In genomic region chr2:203675086-203675485, GRCh38 we compare ENCODE assay signal across 21 cellular contexts. TPM values are rescaled to one million over a fixed set of nuclear protein-coding genes. Genes with fewer than 3 reads are reported as not detected.
DNase-seq lines count a peak whose midpoint lies in the region; ATAC-seq and TF ChIP-seq lines count a peak whose summit lies in the region.
"Had no signal": no experiment of that assay in that cellular context is flagged by ENCODE, and none has a peak within 500 bp of the region (broad histone marks: within the 10 kb centered on the region; RNA-seq: fewer than 3 reads in every experiment).

No MANE protein-coding gene starts in this region.

- DNase-seq in activated naive CD4-positive, alpha-beta T cell treated with anti-CD3 and anti-CD28 coated beads, Interleukin-2, amount 50 U/mL, for 72 hours (ENCODE audit: low spot score in 2 of 2) = no peak
- DNase-seq in OCI-LY7 (ENCODE audit: low spot score) (no peak), chondrocyte (ENCODE audit: low spot score) (no peak), smooth muscle cell (lab: John Stamatoyannopoulos, UW; ENCODE audit: unreplicated experiment) (no peak), NCI-H1436 (lab: John Stamatoyannopoulos, UW) (no peak)
- DNase-seq: activated CD4-positive, CD25-positive, alpha-beta regulatory T cell treated with anti-CD3 and anti-CD28 coated beads, Interleukin-2, amount 50 U/mL, for 72 hours; activated naive CD8-positive, alpha-beta T cell treated with anti-CD3 and anti-CD28 coated beads, Interleukin-2, amount 10 ng/mL, durations not matched to agents 7 days and 5 days; endodermal cell; gastrocnemius medialis; GOT3; NCI-H187; nephron progenitor cell; psoas muscle; stomach had no signal

- no TSS peak for BruUV-seq in OCI-LY7 (replicated peaks; lab: Mats Ljungman, UMichigan)

- H3K4me1 ChIP-seq in OCI-LY7 (ENCODE audit: insufficient read depth, low read length, poor library complexity, severe bottlenecking) (peaks cover 34% of the 10 kb centered on the region), smooth muscle cell (ENCODE audit: low read depth) (no peaks in the 10 kb centered on the region)
- H3K4me1 ChIP-seq: psoas muscle, stomach had no signal

- ATAC-seq in activated naive CD4-positive, alpha-beta T cell treated with anti-CD3 and anti-CD28 coated beads, Interleukin-2, amount 50 U/mL, for 72 hours = no peak
- ATAC-seq in HG03520 (IDR thresholded peaks at IDR 0.05; ENCODE audit: unreplicated experiment) (no peak), HG03039 (IDR thresholded peaks at IDR 0.05; ENCODE audit: unreplicated experiment) (no peak)
- ATAC-seq: gastrocnemius medialis, GM12878 had no signal

- POLR2A ChIA-PET in OCI-LY7 (lab: Charles Lee) = interaction anchor here (1.0 to 2.6 kb wide), 2 partner anchors 12 to 32 kb away, joined by 4 to 7 read pairs; no protein-coding TSS in a partner anchor

- H2AFZ ChIP-seq in OCI-LY7 (ENCODE audit: low read length) (peak overlapping the region; percentile 74; the same call in 1 of the 2 replicates), smooth muscle cell (ENCODE audit: low read depth) (no peak overlapping the region)

- peaks cover 22% of the 10 kb centered on the region for H3K4me1 Mint-ChIP-seq in activated naive CD4-positive, alpha-beta T cell treated with anti-CD3 and anti-CD28 coated beads, Interleukin-2, amount 50 U/mL, for 24 hours
- H3K4me1 Mint-ChIP-seq in chondrocyte (ENCODE audit: low read depth) = peaks cover 34% of the 10 kb centered on the region
- H3K4me1 Mint-ChIP-seq: endodermal cell, nephron progenitor cell had no signal

- no peaks in the 10 kb centered on the region for H3K27me3 Mint-ChIP-seq in activated naive CD4-positive, alpha-beta T cell treated with anti-CD3 and anti-CD28 coated beads, Interleukin-2, amount 50 U/mL, for 24 hours
- no peaks in the 10 kb centered on the region for H3K27me3 Mint-ChIP-seq in chondrocyte (ENCODE audit: low read depth)
- H3K27me3 Mint-ChIP-seq: activated naive CD8-positive, alpha-beta T cell treated with anti-CD3 and anti-CD28 coated beads, Interleukin-2, amount 10 ng/mL, durations not matched to agents 7 days and 5 days; central memory CD8-positive, alpha-beta T cell had no signal

- H3K36me3 Mint-ChIP-seq in activated naive CD4-positive, alpha-beta T cell treated with anti-CD3 and anti-CD28 coated beads, Interleukin-2, amount 50 U/mL, for 24 hours = no peaks in the 10 kb centered on the region
- H3K36me3 Mint-ChIP-seq in activated naive CD4-positive, alpha-beta T cell treated with anti-CD3 and anti-CD28 coated beads, Interleukin-2, amount 50 U/mL, for 72 hours = peaks cover 5 to 25% of the 10 kb centered on the region in 2 donors
- H3K36me3 Mint-ChIP-seq in chondrocyte (ENCODE audit: low read depth) = peaks cover 2% of the 10 kb centered on the region

- H3K36me3 ChIP-seq in OCI-LY7 (ENCODE audit: insufficient read depth, low read length) (peaks cover 7% of the 10 kb centered on the region; the same call in 1 of the 2 replicates), smooth muscle cell (ENCODE audit: low read depth) (no peaks in the 10 kb centered on the region)
- H3K36me3 ChIP-seq: gastrocnemius medialis, stomach, vagina had no signal

- no peak overlapping the region for H3K9ac ChIP-seq in smooth muscle cell (ENCODE audit: low read depth)

- H3K79me2 ChIP-seq in OCI-LY7 (ENCODE audit: insufficient read depth, low read depth, low read length) = no peaks in the 10 kb centered on the region
- no peaks in the 10 kb centered on the region for H3K79me2 ChIP-seq in smooth muscle cell (ENCODE audit: low read depth)

- H4K20me1 ChIP-seq in OCI-LY7 (ENCODE audit: insufficient read depth, low read length) (no peaks in the 10 kb centered on the region), smooth muscle cell (ENCODE audit: low read depth) (no peaks in the 10 kb centered on the region)

- H3K27me3 ChIP-seq in smooth muscle cell (ENCODE audit: low read depth) = no peaks in the 10 kb centered on the region
- H3K27me3 ChIP-seq: gastrocnemius medialis, stomach, vagina had no signal

- WGBS in smooth muscle cell (ENCODE audit: low lambda C conversion rate) = 82% methylated on average over 3 of the region's 3 CpGs

- no peak overlapping the region for H3K4me2 ChIP-seq in OCI-LY7 (ENCODE audit: low read length)
- H3K4me2 ChIP-seq in smooth muscle cell = no peak overlapping the region

- H3F3A ChIP-seq in smooth muscle cell (ENCODE audit: low read depth) = no peaks in the 10 kb centered on the region

- no peak for TF ChIP-seq CTCF in OCI-LY7 (conservative IDR thresholded peaks at IDR 0.05; ENCODE audit: low read length)
- TF ChIP-seq CTCF in chondrocyte (IDR thresholded peaks at IDR 0.05) = no peak
- no peak for TF ChIP-seq CTCF in smooth muscle cell (IDR thresholded peaks at IDR 0.05; ENCODE audit: borderline replicate concordance, insufficient read depth, poor library complexity, severe bottlenecking)

- H3K9me2 ChIP-seq in OCI-LY7 (ENCODE audit: insufficient read depth, low read length) = no peaks in the 10 kb centered on the region

- CTCF ChIA-PET in OCI-LY7 (lab: Charles Lee; ENCODE audit: unreplicated experiment) = no interaction called here

- intact Hi-C loops in OCI-LY7 (cut with micrococcal nuclease; ENCODE audit: unreplicated experiment) = no loop called here

- H3K27ac Mint-ChIP-seq in activated naive CD4-positive, alpha-beta T cell treated with anti-CD3 and anti-CD28 coated beads, Interleukin-2, amount 50 U/mL, for 24 hours = peak overlapping the region; percentile 71
- no peak overlapping the region for H3K27ac Mint-ChIP-seq in activated naive CD4-positive, alpha-beta T cell treated with anti-CD3 and anti-CD28 coated beads, Interleukin-2, amount 50 U/mL, for 72 hours
- peak overlapping the region; percentile 10 for H3K27ac Mint-ChIP-seq in chondrocyte (ENCODE audit: unreplicated experiment)
- H3K27ac Mint-ChIP-seq: activated naive CD8-positive, alpha-beta T cell treated with anti-CD3 and anti-CD28 coated beads, Interleukin-2, amount 10 ng/mL, durations not matched to agents 7 days and 5 days; endodermal cell; nephron progenitor cell had no signal

- no peak overlapping the region for H3K27ac ChIP-seq in OCI-LY7 (ENCODE audit: low read depth, low read length, poor library complexity, severe bottlenecking)
- H3K27ac ChIP-seq in smooth muscle cell (ENCODE audit: low read depth) = peak overlapping the region; percentile 48
- H3K27ac ChIP-seq: stomach, vagina had no signal

- H3K4me3 ChIP-seq in OCI-LY7 (ENCODE audit: low read depth, low read length, poor library complexity, severe bottlenecking) (no peak overlapping the region), smooth muscle cell (no peak overlapping the region)
- H3K4me3 ChIP-seq: gastrocnemius medialis, GM12878, psoas muscle, stomach, vagina had no signal

- H3K9me3 Mint-ChIP-seq in activated naive CD4-positive, alpha-beta T cell treated with anti-CD3 and anti-CD28 coated beads, Interleukin-2, amount 50 U/mL, for 24 hours = peaks cover 9% of the 10 kb centered on the region
- peaks cover 5 to 19% of the 10 kb centered on the region in 2 donors for H3K9me3 Mint-ChIP-seq in activated naive CD4-positive, alpha-beta T cell treated with anti-CD3 and anti-CD28 coated beads, Interleukin-2, amount 50 U/mL, for 72 hours
- H3K9me3 Mint-ChIP-seq in chondrocyte (ENCODE audit: low read depth) = peaks cover 6% of the 10 kb centered on the region
- H3K9me3 Mint-ChIP-seq: central memory CD8-positive, alpha-beta T cell had no signal

- H3K4me3 Mint-ChIP-seq in activated naive CD4-positive, alpha-beta T cell treated with anti-CD3 and anti-CD28 coated beads, Interleukin-2, amount 50 U/mL, for 24 hours = no peak overlapping the region
- no peak overlapping the region for H3K4me3 Mint-ChIP-seq in chondrocyte (ENCODE audit: unreplicated experiment)
- H3K4me3 Mint-ChIP-seq: central memory CD8-positive, alpha-beta T cell; endodermal cell; nephron progenitor cell had no signal

- peaks cover 13% of the 10 kb centered on the region; the same call in 1 of the 2 replicates for H3K9me3 ChIP-seq in OCI-LY7 (ENCODE audit: low read length)
- H3K9me3 ChIP-seq in smooth muscle cell (replicated peaks; ENCODE audit: low read depth) = no peaks in the 10 kb centered on the region
- H3K9me3 ChIP-seq: gastrocnemius medialis, psoas muscle, stomach, vagina had no signal

RNA-seq across cellular contexts. Expression of gene CD28, which starts 31.4 kb away (rescaled TPM):
- total RNA-seq in activated naive CD4-positive, alpha-beta T cell treated with anti-CD3 and anti-CD28 coated beads, Interleukin-2, amount 50 U/mL, for 72 hours = 100 to 1,000 TPM; 159 to 191 TPM
- total RNA-seq in OCI-LY7 (2014; rRNA removed; shearing (Covaris generic)) = 0.49 and 0.92 TPM in 2 replicates
- 22.3 and 44.6 TPM in 2 replicates for total RNA-seq in OCI-LY7 (2022)
- 0.05 TPM in 1 of 3 replicates, not detected in the others for total RNA-seq in chondrocyte
- not detected in 2 replicates for total RNA-seq in smooth muscle cell
- polyA plus RNA-seq in smooth muscle cell = not detected in 2 replicates
- total RNA-seq: endodermal cell, NCI-H460 had no signal

Comparison
In these comparisons a context has a peak if more than half of its experiments do, and no peak if none do; other contexts are left out.
1. H3K27ac Mint-ChIP-seq: peak in activated naive CD4-positive, alpha-beta T cell treated with anti-CD3 and anti-CD28 coated beads, Interleukin-2, amount 50 U/mL, for 24 hours (single experiment) and chondrocyte (single experiment); none in activated naive CD4-positive, alpha-beta T cell treated with anti-CD3 and anti-CD28 coated beads, Interleukin-2, amount 50 U/mL, for 72 hours (0 of 2).